6 cellular contexts compared by ENCODE assay signal in genomic region chr6:131169613-131170012, GRCh38.
"Had no signal": no experiment of that assay in that cellular context is flagged by ENCODE, and none has a peak within 500 bp of the region (broad histone marks: within the 10 kb centered on the region; RNA-seq: fewer than 3 reads in every experiment).

No MANE protein-coding gene starts in this region.

- H3K36me3 Mint-ChIP-seq: IgD-negative memory B cell had no signal

- H3K9me3 Mint-ChIP-seq: GM23338, IgD-negative memory B cell had no signal

- DNase-seq: H7, HCEC 1CT, KBM-7 had no signal

- ATAC-seq: GM23338, HepG2 had no signal

- H3K27me3 Mint-ChIP-seq: IgD-negative memory B cell had no signal

- H3K4me3 ChIP-seq: GM23338 had no signal

- H3K27ac Mint-ChIP-seq: GM23338 had no signal

- H3K4me3 Mint-ChIP-seq: GM23338, IgD-negative memory B cell had no signal

- H2AFZ ChIP-seq: GM23338 had no signal

- H3K4me2 ChIP-seq: GM23338 had no signal
